In genomic region chr15:78872972-78873795, GRCh38 we compare ENCODE assay signal across 1 cellular context.
TF ChIP-seq lines count a peak whose summit lies in the region.

No MANE protein-coding gene starts in this region.

TF ChIP-seq in GM12878, 131 proteins besides CTCF, POLR2A, EP300 and RAD21 (continued from another document and continues in another):
- TF ChIP-seq ZBTB33 (IDR thresholded peaks at IDR 0.05) (no peak), RELA (IDR thresholded peaks at IDR 0.05; ENCODE audit: borderline replicate concordance, partially characterized antibody) (peak; percentile 50), PML (IDR thresholded peaks at IDR 0.05; ENCODE audit: low read length) (no peak), MEF2B (IDR thresholded peaks at IDR 0.05; ENCODE audit: partially characterized antibody, poor library complexity, severe bottlenecking) (no peak), ZNF24 (IDR thresholded peaks at IDR 0.05) (no peak), RFX5 (IDR thresholded peaks at IDR 0.05; ENCODE audit: low read depth, low read length) (no peak), ZZZ3 (IDR thresholded peaks at IDR 0.05; ENCODE audit: control insufficient read depth, insufficient read length, low read depth) (no peak), IRF4 (IDR thresholded peaks at IDR 0.05; ENCODE audit: low read depth, low read length) (no peak), HCFC1 (IDR thresholded peaks at IDR 0.05; ENCODE audit: low read length) (peak; percentile 37; the same call in 1 of the 2 replicates), ZBED1 (IDR thresholded peaks at IDR 0.05; ENCODE audit: borderline replicate concordance) (no peak; the same call in 1 of the 2 replicates), PKNOX1 (IDR thresholded peaks at IDR 0.05) (peak; percentile 50; the same call in 1 of the 2 replicates), STAT1 (conservative IDR thresholded peaks at IDR 0.05) (no peak), LARP7 (IDR thresholded peaks at IDR 0.05) (peak; percentile 81), BHLHE40 (IDR thresholded peaks at IDR 0.05; ENCODE audit: borderline replicate concordance in 1 of 2, low read depth in 2 of 2, low read length in 1 of 2) (peak in 1 of 2 experiments; percentile 33; a peak in 2 of 4 replicates), BCL11A (IDR thresholded peaks at IDR 0.05; ENCODE audit: low read depth, low read length) (no peak), NR2F1 (conservative IDR thresholded peaks at IDR 0.05) (peak; percentile 36; the same call in 1 of the 2 replicates), PAX5 (IDR thresholded peaks at IDR 0.05; ENCODE audit: borderline replicate concordance, low read depth, low read length) (0 out of 2 replicates have a peak, but pooled peaks have one; percentile 8), ESRRA (IDR thresholded peaks at IDR 0.05; ENCODE audit: low read length) (no peak), JUNB (IDR thresholded peaks at IDR 0.05) (0 out of 2 replicates have a peak, but pooled peaks have one; percentile 5), ZNF622 (IDR thresholded peaks at IDR 0.05) (no peak), ELK1 (IDR thresholded peaks at IDR 0.05; ENCODE audit: low read depth, low read length) (0 out of 2 replicates have a peak, but pooled peaks have one; percentile 25), POLR2AphosphoS5 (IDR thresholded peaks at IDR 0.05; ENCODE audit: low read length) (peak; percentile 62), REST (IDR thresholded peaks at IDR 0.05; ENCODE audit: low read depth, low read length) (no peak), CEBPB (IDR thresholded peaks at IDR 0.05; ENCODE audit: borderline replicate concordance in 1 of 2, low read depth in 2 of 2, low read length in 2 of 2) (no peak), CHD2 (IDR thresholded peaks at IDR 0.05; ENCODE audit: borderline replicate concordance, low read depth, low read length) (peak; percentile 64; the same call in 1 of the 2 replicates), MTA2 (IDR thresholded peaks at IDR 0.05; ENCODE audit: low read depth) (no peak; the same call in 1 of the 2 replicates), ZNF592 (IDR thresholded peaks at IDR 0.05) (peak; percentile 89; the same call in 1 of the 2 replicates), HDGF (IDR thresholded peaks at IDR 0.05) (no peak), CBX3 (IDR thresholded peaks at IDR 0.05; ENCODE audit: borderline replicate concordance, low read depth) (no peak), SKIL (IDR thresholded peaks at IDR 0.05; ENCODE audit: low read depth, poor library complexity, severe bottlenecking) (no peak), ZNF687 (IDR thresholded peaks at IDR 0.05) (no peak), BCL3 (IDR thresholded peaks at IDR 0.05; ENCODE audit: borderline replicate concordance, insufficient read depth, low read depth, low read length, poor library complexity, severe bottlenecking) (no peak), EGR1 (IDR thresholded peaks at IDR 0.05; ENCODE audit: borderline replicate concordance in 1 of 2, low read depth in 2 of 2, low read length in 2 of 2) (peak in 1 of 2 experiments; percentile 66; a peak in 1 of 3 replicates), SMAD1 (IDR thresholded peaks at IDR 0.05; ENCODE audit: low read depth, partially characterized antibody) (peak; percentile 49), TCF7 (IDR thresholded peaks at IDR 0.05; ENCODE audit: borderline replicate concordance) (no peak), NKRF (conservative IDR thresholded peaks at IDR 0.05) (peak; percentile 50; the same call in 1 of the 2 replicates)
